1 cellular context compared by ENCODE assay signal in the genomic region with DNA sequence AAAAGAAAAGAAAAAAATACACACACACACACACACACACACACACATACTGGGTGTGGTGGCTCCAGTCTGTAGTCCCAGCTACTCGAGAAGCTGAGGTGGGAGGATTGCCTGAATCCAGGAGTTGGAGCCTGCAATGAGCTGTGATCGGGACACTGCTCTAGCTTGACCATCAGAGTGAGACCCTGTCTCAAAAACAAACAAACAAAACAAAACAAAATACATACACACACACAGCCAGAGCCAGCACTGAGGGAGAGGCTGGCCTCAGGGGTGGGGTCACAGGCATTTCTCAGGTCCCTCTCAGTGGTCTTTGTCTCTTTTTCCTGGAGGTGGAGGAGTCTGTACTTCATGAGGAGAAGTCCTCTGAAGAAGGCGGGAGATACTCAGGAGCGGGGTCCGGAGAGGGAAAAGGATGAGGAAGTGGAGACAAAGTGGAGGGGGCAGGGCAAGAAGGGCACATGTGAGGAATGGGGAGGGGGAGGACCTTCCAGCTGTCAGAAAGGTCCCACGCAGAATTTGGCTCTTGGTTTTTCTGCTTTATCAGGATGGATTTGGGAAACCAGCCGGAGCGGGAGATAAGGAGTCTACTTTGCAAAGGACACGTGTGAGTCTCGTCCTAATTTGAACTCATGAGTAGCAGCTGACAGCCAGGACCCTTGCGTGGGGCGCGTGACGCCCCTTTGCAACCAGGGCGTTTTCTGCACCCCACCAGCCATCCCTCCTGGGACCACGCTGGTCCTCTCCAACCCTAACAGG.
A peak's percentile ranks its signal among the peaks of the same experiment; 100 is the strongest.
TF ChIP-seq lines count a peak whose summit lies in the region.

No MANE protein-coding gene starts in this region.

TF ChIP-seq in K562, 482 proteins besides CTCF, POLR2A, EP300 and RAD21 (continued from another document and continues in another):
- TF ChIP-seq ETS1 (conservative IDR thresholded peaks at IDR 0.05; ENCODE audit: control insufficient read depth, low read depth, low read length) (no peak), ZSCAN32 (CRISPR knock-in tag; IDR thresholded peaks at IDR 0.05) (no peak), ATF4 (CRISPR knock-in tag; IDR thresholded peaks at IDR 0.05) (no peak), ZC3H8 (IDR thresholded peaks at IDR 0.05) (no peak), EP400 (IDR thresholded peaks at IDR 0.05) (peak; percentile 46; the same call in 1 of the 2 replicates), ZNF639 (CRISPR knock-in tag; conservative IDR thresholded peaks at IDR 0.05 in 1 of 2, IDR thresholded peaks at IDR 0.05 in 1 of 2) (no peak), MEIS2 (IDR thresholded peaks at IDR 0.05; ENCODE audit: partially characterized antibody) (no peak), ETV1 (tag; conservative IDR thresholded peaks at IDR 0.05; ENCODE audit: low read depth) (no peak), ZNF717 (CRISPR knock-in tag; IDR thresholded peaks at IDR 0.05) (no peak), GATA2 (CRISPR knock-in tag; IDR thresholded peaks at IDR 0.05) (0 out of 2 replicates have a peak, but pooled peaks have one; percentile 8), SMARCA4 (IDR thresholded peaks at IDR 0.05) (0 out of 2 replicates have a peak, but pooled peaks have one; percentile 47), MECOM (CRISPR knock-in tag; IDR thresholded peaks at IDR 0.05) (no peak), E2F5 (CRISPR knock-in tag; IDR thresholded peaks at IDR 0.05) (no peak), NCOA1 (IDR thresholded peaks at IDR 0.05; ENCODE audit: low read depth) (0 out of 2 replicates have a peak, but pooled peaks have one; percentile 20), CC2D1A (IDR thresholded peaks at IDR 0.05) (no peak), NELFE (IDR thresholded peaks at IDR 0.05; ENCODE audit: insufficient read depth, insufficient read length) (no peak), MAX (CRISPR knock-in tag; IDR thresholded peaks at IDR 0.05) (peak; percentile 67; the same call in 1 of the 2 replicates), NFATC3 (IDR thresholded peaks at IDR 0.05) (no peak), NUFIP1 (IDR thresholded peaks at IDR 0.05; ENCODE audit: partially characterized antibody) (no peak), SIX5 (IDR thresholded peaks at IDR 0.05; ENCODE audit: borderline replicate concordance in 1 of 2, insufficient read depth in 1 of 2, low read depth in 1 of 2, low read length in 2 of 2) (no peak), NFRKB (IDR thresholded peaks at IDR 0.05; ENCODE audit: low read depth) (no peak), ETV5 (CRISPR knock-in tag; IDR thresholded peaks at IDR 0.05; ENCODE audit: low read depth) (peak; percentile 49; the same call in 1 of the 2 replicates), ZC3H11A (IDR thresholded peaks at IDR 0.05; ENCODE audit: low read depth, low read length) (no peak), ZBTB17 (CRISPR knock-in tag; IDR thresholded peaks at IDR 0.05) (no peak), POU5F1 (IDR thresholded peaks at IDR 0.05; ENCODE audit: borderline replicate concordance, low read depth, low read length, partially characterized antibody) (no peak), RB1 (IDR thresholded peaks at IDR 0.05; ENCODE audit: low read depth) (no peak), SRSF1 (IDR thresholded peaks at IDR 0.05; ENCODE audit: low read depth, low read length) (no peak), ZNF644 (tag; IDR thresholded peaks at IDR 0.05; ENCODE audit: low read depth) (no peak; the same call in 1 of the 2 replicates), ZNF780A (CRISPR knock-in tag; IDR thresholded peaks at IDR 0.05) (no peak), DPF2 (IDR thresholded peaks at IDR 0.05) (peak; percentile 78), ELK3 (CRISPR knock-in tag; IDR thresholded peaks at IDR 0.05) (no peak), RBBP5 (IDR thresholded peaks at IDR 0.05; ENCODE audit: borderline replicate concordance, insufficient read depth, low read length, poor library complexity, severe bottlenecking) (no peak), FOXK1 (CRISPR knock-in tag; IDR thresholded peaks at IDR 0.05; ENCODE audit: borderline replicate concordance) (no peak), SPI1 (IDR thresholded peaks at IDR 0.05; ENCODE audit: borderline replicate concordance, low read depth, low read length) (peak; percentile 90), HOXB6 (CRISPR knock-in tag; IDR thresholded peaks at IDR 0.05; ENCODE audit: borderline replicate concordance) (no peak), ARID1B (IDR thresholded peaks at IDR 0.05) (peak; percentile 89), KLF16 (IDR thresholded peaks at IDR 0.05) (peak; percentile 63; the same call in 1 of the 2 replicates), POLR2B (IDR thresholded peaks at IDR 0.05; ENCODE audit: low read depth, partially characterized antibody) (no peak), RBM15 (IDR thresholded peaks at IDR 0.05; ENCODE audit: insufficient read depth, low read length) (no peak), TEAD2 (tag; IDR thresholded peaks at IDR 0.05) (no peak), ZNF76 (CRISPR knock-in tag; IDR thresholded peaks at IDR 0.05; ENCODE audit: borderline replicate concordance) (no peak), RUNX1 (IDR thresholded peaks at IDR 0.05; ENCODE audit: low read depth) (0 out of 2 replicates have a peak, but pooled peaks have one; percentile 29), FOXP1 (CRISPR knock-in tag; IDR thresholded peaks at IDR 0.05) (no peak), DMBX1 (CRISPR knock-in tag; IDR thresholded peaks at IDR 0.05; ENCODE audit: borderline replicate concordance) (no peak), RAD51 (IDR thresholded peaks at IDR 0.05; ENCODE audit: borderline replicate concordance, low read depth) (peak; percentile 40; the same call in 1 of the 2 replicates), ZNF253 (CRISPR knock-in tag; conservative IDR thresholded peaks at IDR 0.05) (no peak), FOXM1 (IDR thresholded peaks at IDR 0.05; ENCODE audit: low read depth) (no peak), FOXM1 (CRISPR knock-in tag; IDR thresholded peaks at IDR 0.05; ENCODE audit: low read depth) (no peak), RCOR1 (IDR thresholded peaks at IDR 0.05; ENCODE audit: borderline replicate concordance in 1 of 2, low read depth in 2 of 2, low read length in 2 of 2) (peak in 1 of 2 experiments; percentile 72; a peak in 2 of 4 replicates), NFIC (IDR thresholded peaks at IDR 0.05) (peak; percentile 56)
- TF ChIP-seq, protein P1, sequence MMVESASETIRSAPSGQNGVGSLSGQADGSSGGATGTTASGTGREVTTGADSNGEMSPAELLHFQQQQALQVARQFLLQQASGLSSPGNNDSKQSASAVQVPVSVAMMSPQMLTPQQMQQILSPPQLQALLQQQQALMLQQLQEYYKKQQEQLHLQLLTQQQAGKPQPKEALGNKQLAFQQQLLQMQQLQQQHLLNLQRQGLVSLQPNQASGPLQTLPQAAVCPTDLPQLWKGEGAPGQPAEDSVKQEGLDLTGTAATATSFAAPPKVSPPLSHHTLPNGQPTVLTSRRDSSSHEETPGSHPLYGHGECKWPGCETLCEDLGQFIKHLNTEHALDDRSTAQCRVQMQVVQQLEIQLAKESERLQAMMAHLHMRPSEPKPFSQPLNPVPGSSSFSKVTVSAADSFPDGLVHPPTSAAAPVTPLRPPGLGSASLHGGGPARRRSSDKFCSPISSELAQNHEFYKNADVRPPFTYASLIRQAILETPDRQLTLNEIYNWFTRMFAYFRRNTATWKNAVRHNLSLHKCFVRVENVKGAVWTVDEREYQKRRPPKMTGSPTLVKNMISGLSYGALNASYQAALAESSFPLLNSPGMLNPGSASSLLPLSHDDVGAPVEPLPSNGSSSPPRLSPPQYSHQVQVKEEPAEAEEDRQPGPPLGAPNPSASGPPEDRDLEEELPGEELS (CRISPR knock-in tag; IDR thresholded peaks at IDR 0.05; ENCODE audit: borderline replicate concordance): no peak
- TF ChIP-seq, protein P2, sequence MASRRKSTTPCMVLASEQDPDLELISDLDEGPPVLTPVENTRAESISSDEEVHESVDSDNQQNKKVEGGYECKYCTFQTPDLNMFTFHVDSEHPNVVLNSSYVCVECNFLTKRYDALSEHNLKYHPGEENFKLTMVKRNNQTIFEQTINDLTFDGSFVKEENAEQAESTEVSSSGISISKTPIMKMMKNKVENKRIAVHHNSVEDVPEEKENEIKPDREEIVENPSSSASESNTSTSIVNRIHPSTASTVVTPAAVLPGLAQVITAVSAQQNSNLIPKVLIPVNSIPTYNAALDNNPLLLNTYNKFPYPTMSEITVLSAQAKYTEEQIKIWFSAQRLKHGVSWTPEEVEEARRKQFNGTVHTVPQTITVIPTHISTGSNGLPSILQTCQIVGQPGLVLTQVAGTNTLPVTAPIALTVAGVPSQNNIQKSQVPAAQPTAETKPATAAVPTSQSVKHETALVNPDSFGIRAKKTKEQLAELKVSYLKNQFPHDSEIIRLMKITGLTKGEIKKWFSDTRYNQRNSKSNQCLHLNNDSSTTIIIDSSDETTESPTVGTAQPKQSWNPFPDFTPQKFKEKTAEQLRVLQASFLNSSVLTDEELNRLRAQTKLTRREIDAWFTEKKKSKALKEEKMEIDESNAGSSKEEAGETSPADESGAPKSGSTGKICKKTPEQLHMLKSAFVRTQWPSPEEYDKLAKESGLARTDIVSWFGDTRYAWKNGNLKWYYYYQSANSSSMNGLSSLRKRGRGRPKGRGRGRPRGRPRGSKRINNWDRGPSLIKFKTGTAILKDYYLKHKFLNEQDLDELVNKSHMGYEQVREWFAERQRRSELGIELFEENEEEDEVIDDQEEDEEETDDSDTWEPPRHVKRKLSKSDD (conservative IDR thresholded peaks at IDR 0.05; ENCODE audit: low read length): no peak
- TF ChIP-seq, protein P3, sequence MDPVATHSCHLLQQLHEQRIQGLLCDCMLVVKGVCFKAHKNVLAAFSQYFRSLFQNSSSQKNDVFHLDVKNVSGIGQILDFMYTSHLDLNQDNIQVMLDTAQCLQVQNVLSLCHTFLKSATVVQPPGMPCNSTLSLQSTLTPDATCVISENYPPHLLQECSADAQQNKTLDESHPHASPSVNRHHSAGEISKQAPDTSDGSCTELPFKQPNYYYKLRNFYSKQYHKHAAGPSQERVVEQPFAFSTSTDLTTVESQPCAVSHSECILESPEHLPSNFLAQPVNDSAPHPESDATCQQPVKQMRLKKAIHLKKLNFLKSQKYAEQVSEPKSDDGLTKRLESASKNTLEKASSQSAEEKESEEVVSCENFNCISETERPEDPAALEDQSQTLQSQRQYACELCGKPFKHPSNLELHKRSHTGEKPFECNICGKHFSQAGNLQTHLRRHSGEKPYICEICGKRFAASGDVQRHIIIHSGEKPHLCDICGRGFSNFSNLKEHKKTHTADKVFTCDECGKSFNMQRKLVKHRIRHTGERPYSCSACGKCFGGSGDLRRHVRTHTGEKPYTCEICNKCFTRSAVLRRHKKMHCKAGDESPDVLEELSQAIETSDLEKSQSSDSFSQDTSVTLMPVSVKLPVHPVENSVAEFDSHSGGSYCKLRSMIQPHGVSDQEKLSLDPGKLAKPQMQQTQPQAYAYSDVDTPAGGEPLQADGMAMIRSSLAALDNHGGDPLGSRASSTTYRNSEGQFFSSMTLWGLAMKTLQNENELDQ (CRISPR knock-in tag; IDR thresholded peaks at IDR 0.05; ENCODE audit: borderline replicate concordance): no peak
- TF ChIP-seq, protein P4, sequence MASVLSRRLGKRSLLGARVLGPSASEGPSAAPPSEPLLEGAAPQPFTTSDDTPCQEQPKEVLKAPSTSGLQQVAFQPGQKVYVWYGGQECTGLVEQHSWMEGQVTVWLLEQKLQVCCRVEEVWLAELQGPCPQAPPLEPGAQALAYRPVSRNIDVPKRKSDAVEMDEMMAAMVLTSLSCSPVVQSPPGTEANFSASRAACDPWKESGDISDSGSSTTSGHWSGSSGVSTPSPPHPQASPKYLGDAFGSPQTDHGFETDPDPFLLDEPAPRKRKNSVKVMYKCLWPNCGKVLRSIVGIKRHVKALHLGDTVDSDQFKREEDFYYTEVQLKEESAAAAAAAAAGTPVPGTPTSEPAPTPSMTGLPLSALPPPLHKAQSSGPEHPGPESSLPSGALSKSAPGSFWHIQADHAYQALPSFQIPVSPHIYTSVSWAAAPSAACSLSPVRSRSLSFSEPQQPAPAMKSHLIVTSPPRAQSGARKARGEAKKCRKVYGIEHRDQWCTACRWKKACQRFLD (CRISPR knock-in tag; IDR thresholded peaks at IDR 0.05): peak; percentile 60; the same call in 1 of the 2 replicates
